27 cellular contexts compared by ENCODE assay signal in genomic region chr3:33538678-33539339, GRCh38.
"Had no signal": no experiment of that assay in that cellular context is flagged by ENCODE, and none has a peak within 500 bp of the region (broad histone marks: within the 10 kb centered on the region; RNA-seq: fewer than 3 reads in every experiment).

No MANE protein-coding gene starts in this region.

- ATAC-seq: activated T-helper 17 cell treated with anti-CD3 and anti-CD28 coated beads, Interleukin-2, amount 50 U/mL, for 72 hours; esophagus mucosa; T-helper 17 cell; WTC11 had no signal

- H3K36me3 ChIP-seq: colonic mucosa had no signal

- H3K27me3 ChIP-seq: brain microvascular endothelial cell, colonic mucosa had no signal

- H3K4me3 ChIP-seq: colonic mucosa had no signal

- H3K4me1 ChIP-seq: colonic mucosa had no signal

- DNase-seq: activated CD4-positive, alpha-beta memory T cell treated with anti-CD3 and anti-CD28 coated beads, Interleukin-2, amount 10 ng/mL, durations not matched to agents 7 days and 5 days; activated CD4-positive, alpha-beta T cell treated with anti-CD3 and anti-CD28 coated beads for 1 hour; activated CD4-positive, alpha-beta T cell treated with anti-CD3 and anti-CD28 coated beads for 4 hours; activated CD4-positive, alpha-beta T cell treated with anti-CD3 and anti-CD28 coated beads, Interleukin-2, amount 10 ng/mL, durations not matched to agents 7 days and 5 days; activated CD4-positive, alpha-beta T cell treated with anti-CD3 and anti-CD28 coated beads, Interleukin-2, amount 50 U/mL, for 4 hours; activated CD8-positive, alpha-beta memory T cell treated with anti-CD3 and anti-CD28 coated beads, Interleukin-2, amount 50 U/mL, for 48 hours; activated effector memory CD4-positive, alpha-beta T cell treated with Interleukin-2 at 50 U/mL for 16 hours; activated gamma-delta T cell treated with Interleukin-2 at 50 U/mL for 16 hours; activated naive CD4-positive, alpha-beta T cell treated with anti-CD3 and anti-CD28 coated beads, Interleukin-2, amount 50 U/mL, for 16 hours; activated naive CD4-positive, alpha-beta T cell treated with Interleukin-2 at 50 U/mL for 16 hours; activated T-cell treated with anti-CD3 and anti-CD28 coated beads for 4 hours; activated T-cell treated with anti-CD3 and anti-CD28 coated beads, Interleukin-2, amount 50 U/mL, for 24 hours; amniotic stem cell; anterior cingulate cortex; brain microvascular endothelial cell; central memory CD4-positive, alpha-beta T cell; cerebellar nuclear complex; colonic mucosa; effector memory CD4-positive, alpha-beta T cell; endodermal cell; foreskin fibroblast; T-helper 1 cell; T-helper 17 cell had no signal

- H3K27ac ChIP-seq: brain microvascular endothelial cell, colonic mucosa, VCaP had no signal

- H3K9me3 ChIP-seq: colonic mucosa had no signal
